ENCODE assay signal across 12 cellular contexts in the genomic region with DNA sequence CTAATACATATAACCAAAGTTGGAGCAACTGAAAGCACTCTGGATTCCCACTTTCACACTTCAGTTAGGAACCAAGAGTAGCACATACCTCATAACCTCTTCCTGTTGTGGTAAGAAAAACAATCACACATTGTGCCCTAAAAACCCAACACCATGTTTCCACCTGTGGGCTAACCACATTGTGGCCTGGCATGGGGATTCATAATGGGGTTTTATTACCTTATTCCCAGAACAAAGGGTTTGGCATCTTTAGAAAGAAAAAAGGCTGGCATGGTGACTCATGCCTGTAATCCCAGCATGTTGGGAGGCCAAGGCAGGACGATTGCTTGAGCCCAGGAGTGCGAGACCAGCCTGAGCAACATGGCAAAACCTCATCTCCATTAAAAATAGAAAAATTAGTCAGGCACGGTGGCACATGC.
DNase-seq lines count a peak whose midpoint lies in the region; ATAC-seq lines count a peak whose summit lies in the region.
"Had no signal": no experiment of that assay in that cellular context is flagged by ENCODE, and none has a peak within 500 bp of the region (broad histone marks: within the 10 kb centered on the region; RNA-seq: fewer than 3 reads in every experiment).

No MANE protein-coding gene starts in this region.

- no peaks in the 10 kb centered on the region for H3K9me3 Mint-ChIP-seq in natural killer cell treated with Interleukin-12 subunit alpha and Interleukin-12 subunit beta and Interleukin-15 and Interleukin-18, amount 100 ng/mL, for 72 hours

- DNase-seq in activated T-cell treated with anti-CD3 and anti-CD28 coated beads for 48 hours (ENCODE audit: low read depth) (peak; percentile 48), OCI-M1 (lab: John Stamatoyannopoulos, UW) (no peak), NCI-H748 treated with DMSO at 0.1 percent for 48 hours (lab: John Stamatoyannopoulos, UW) (no peak), Ammon's horn (ENCODE audit: low spot score) (no peak)
- no peak for DNase-seq in natural killer cell treated with Interleukin-12 subunit alpha and Interleukin-12 subunit beta and Interleukin-15 and Interleukin-18, amount 100 ng/mL, for 72 hours (ENCODE audit: low spot score)
- DNase-seq: effector memory CD4-positive, alpha-beta T cell; GOT3; NCI-H510A treated with DMSO at 0.1 percent for 48 hours; trophoblast cell had no signal

- H3K4me1 Mint-ChIP-seq in natural killer cell treated with Interleukin-12 subunit alpha and Interleukin-12 subunit beta and Interleukin-15 and Interleukin-18, amount 100 ng/mL, for 72 hours (ENCODE audit: low read depth in 2 of 2) = peaks cover 30 to 33% of the 10 kb centered on the region in 2 donors

- peaks cover 61 to 90% of the 10 kb centered on the region in 2 donors for H3K27me3 Mint-ChIP-seq in natural killer cell treated with Interleukin-12 subunit alpha and Interleukin-12 subunit beta and Interleukin-15 and Interleukin-18, amount 100 ng/mL, for 72 hours

- peak overlapping the region; percentile 74 for H3K4me3 Mint-ChIP-seq in natural killer cell treated with Interleukin-12 subunit alpha and Interleukin-12 subunit beta and Interleukin-15 and Interleukin-18, amount 100 ng/mL, for 72 hours

- peak overlapping the region; percentile 81 to 83 for H3K27ac Mint-ChIP-seq in natural killer cell treated with Interleukin-12 subunit alpha and Interleukin-12 subunit beta and Interleukin-15 and Interleukin-18, amount 100 ng/mL, for 72 hours

- ATAC-seq in GM18867 (IDR thresholded peaks at IDR 0.05; ENCODE audit: unreplicated experiment) (peak; percentile 88), HG03432 (IDR thresholded peaks at IDR 0.05; ENCODE audit: unreplicated experiment) (peak; percentile 61), GM18909 (IDR thresholded peaks at IDR 0.05; ENCODE audit: poor library complexity, unreplicated experiment) (no peak)
- ATAC-seq in natural killer cell treated with Interleukin-12 subunit alpha and Interleukin-12 subunit beta and Interleukin-15 and Interleukin-18, amount 100 ng/mL, for 72 hours = peak; percentile 89 to 92

- H3K36me3 Mint-ChIP-seq in natural killer cell treated with Interleukin-12 subunit alpha and Interleukin-12 subunit beta and Interleukin-15 and Interleukin-18, amount 100 ng/mL, for 72 hours = no peaks in the 10 kb centered on the region
